Comparison of ENCODE assay signal across 8 cellular contexts in the genomic region with DNA sequence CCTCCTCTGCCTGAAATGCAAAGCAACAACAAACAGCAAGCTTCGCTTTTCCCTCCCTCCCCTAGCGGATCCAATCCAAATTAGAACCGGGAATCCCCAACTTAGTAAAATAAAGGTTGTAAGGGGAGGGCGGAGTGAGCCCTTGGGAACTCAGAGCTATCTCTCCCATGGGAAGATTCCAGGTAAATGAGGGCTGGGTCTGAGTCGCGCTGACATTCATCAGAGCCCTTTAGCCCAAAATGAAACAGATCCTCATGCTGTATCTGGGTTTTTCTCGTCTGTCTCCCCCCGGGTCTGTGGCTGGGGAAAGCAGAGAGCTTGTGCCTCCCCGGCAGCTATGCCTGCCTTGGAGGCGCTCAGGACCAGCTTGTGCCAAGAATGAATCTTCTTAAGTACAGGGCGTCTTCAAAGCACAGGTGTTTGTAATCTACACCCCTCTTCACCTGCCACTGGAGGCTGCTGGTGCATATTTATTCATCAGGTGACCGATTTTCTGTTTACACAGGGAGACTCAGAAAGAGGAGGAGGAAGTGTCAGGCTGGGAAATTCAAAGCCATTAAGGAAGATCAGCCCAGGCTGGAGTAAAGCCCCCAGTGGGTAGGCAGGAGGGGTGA. TPM values are rescaled to one million over a fixed set of nuclear protein-coding genes. Genes with fewer than 3 reads are reported as not detected.
DNase-seq lines count a peak whose midpoint lies in the region; ATAC-seq and TF ChIP-seq lines count a peak whose summit lies in the region.

No MANE protein-coding gene starts in this region.

- H3K27me3 ChIP-seq in ACC112 (ENCODE audit: insufficient read depth, low read length) (no peaks in the 10 kb centered on the region), H7 (ENCODE audit: control insufficient read depth, insufficient read depth, low read length) (no peaks in the 10 kb centered on the region; the same call in 1 of the 2 replicates), Panc1 (ENCODE audit: control insufficient read depth, insufficient read depth, low read length) (no peaks in the 10 kb centered on the region), rectal smooth muscle tissue (ENCODE audit: control insufficient read depth, insufficient read depth, low read length) (no peaks in the 10 kb centered on the region)

- POLR2A ChIA-PET in Panc1 (lab: Charles Lee), result interaction anchor here (0.7 kb wide), 1 partner anchor 105 kb away, joined by 3 read pairs; no protein-coding TSS in a partner anchor

- no peaks in the 10 kb centered on the region for H3K9me3 ChIP-seq in Panc1 (ENCODE audit: control insufficient read depth, insufficient read depth, low read depth, low read length)

- in situ Hi-C loops in Panc1 (cut with HindIII; ENCODE audit: low pct_unique_long_range_greater_than_20kb, low sequenced_read_pairs), result no loop called here

- H3K36me3 ChIP-seq in ACC112 (ENCODE audit: insufficient read depth, low read length) (no peaks in the 10 kb centered on the region), H7 (replicated peaks; ENCODE audit: control insufficient read depth, insufficient read depth, low read length) (no peaks in the 10 kb centered on the region), Panc1 (ENCODE audit: control insufficient read depth, insufficient read depth, low read length) (no peaks in the 10 kb centered on the region; the same call in 1 of the 2 replicates), rectal smooth muscle tissue (ENCODE audit: control insufficient read depth, insufficient read depth, low read length) (no peaks in the 10 kb centered on the region)

- peak overlapping the region; percentile 7; the same call in 1 of the 2 replicates for H3K27ac ChIP-seq in ACC112 (ENCODE audit: low read depth, low read length)
- peak overlapping the region; percentile 92 for H3K27ac ChIP-seq in Panc1 (ENCODE audit: low read length)
- H3K27ac ChIP-seq in rectal smooth muscle tissue (ENCODE audit: low read depth, low read length), result peak overlapping the region; percentile 80

- intact Hi-C loops in Panc1 (cut with micrococcal nuclease; ENCODE audit: unreplicated experiment), result loop anchor here (5.0 kb wide), 1 partner anchor 54 kb away; a partner anchor contains a TSS

- DNase-seq in H7 (no peak), Panc1 (ENCODE audit: low read depth, low spot score) (no peak), fibroblast of mammary gland (ENCODE audit: low read depth) (no peak), SKM-1 (lab: John Stamatoyannopoulos, UW; ENCODE audit: unreplicated experiment) (no peak)

- H3K4me1 ChIP-seq in ACC112 (ENCODE audit: control insufficient read depth, insufficient read depth, low read length, unreplicated experiment) (peaks cover 11% of the 10 kb centered on the region), Panc1 (ENCODE audit: control insufficient read depth, insufficient read depth, low read length) (peaks cover 35% of the 10 kb centered on the region), rectal smooth muscle tissue (ENCODE audit: control insufficient read depth, insufficient read depth, low read length) (peaks cover 16% of the 10 kb centered on the region)

- peak overlapping the region; percentile 32 for H3K9ac ChIP-seq in rectal smooth muscle tissue (ENCODE audit: low read length)

- peaks cover 49% of the 10 kb centered on the region for H3K79me2 ChIP-seq in ACC112 (ENCODE audit: control insufficient read depth, insufficient read depth, low read length, unreplicated experiment)

- ATAC-seq in Panc1, result no peak
- ATAC-seq in GM21825 (IDR thresholded peaks at IDR 0.05; ENCODE audit: unreplicated experiment), result no peak
- ATAC-seq in HG03108 (IDR thresholded peaks at IDR 0.05; ENCODE audit: unreplicated experiment), result no peak

- TF ChIP-seq CTCF in Panc1 (IDR thresholded peaks at IDR 0.05) (0 out of 2 replicates have a peak, but pooled peaks have one; percentile 12), fibroblast of mammary gland (conservative IDR thresholded peaks at IDR 0.05; ENCODE audit: control insufficient read depth, insufficient read depth, low read depth, low read length) (no peak)

- H2AFZ ChIP-seq in ACC112 (ENCODE audit: low read length, unreplicated experiment), result no peak overlapping the region

- CTCF ChIA-PET in Panc1 (lab: Charles Lee), result interaction anchor here (0.6 to 0.9 kb wide), 4 partner anchors 10 to 383 kb away, joined by 3 read pairs; no protein-coding TSS in a partner anchor

- BruUV-seq in Panc1 (replicated peaks; lab: Mats Ljungman, UMichigan), result no TSS peak

- H3K4me3 ChIP-seq in ACC112 (ENCODE audit: low read depth, low read length), result peak overlapping the region; percentile 88
- peak overlapping the region; percentile 10 for H3K4me3 ChIP-seq in H7 (ENCODE audit: insufficient read depth, low read depth, low read length)
- H3K4me3 ChIP-seq in Panc1 (ENCODE audit: low read depth in 2 of 2, low read length in 2 of 2), result peak overlapping the region; percentile 73 to 86
- H3K4me3 ChIP-seq in fibroblast of mammary gland (ENCODE audit: control insufficient read depth, low read depth, low read length), result peak overlapping the region; percentile 70
- peak overlapping the region; percentile 84 for H3K4me3 ChIP-seq in rectal smooth muscle tissue (ENCODE audit: low read length)

RNA-seq across cellular contexts. Expression of a gene that starts 55.0 kb away (rescaled TPM):
- total RNA-seq in H7 (2014; rRNA removed; shearing (Covaris generic)), result 52.5 and 73.6 TPM in 2 replicates
- 97.5 TPM for total RNA-seq in Panc1 (2021; ENCODE audit: unreplicated experiment)
- 79.9 TPM for polyA plus RNA-seq in Panc1 (2012; ENCODE audit: insufficient read length)

Comparison
In these comparisons a context has a peak if more than half of its experiments do, and no peak if none do; other contexts are left out.
1. H3K27ac ChIP-seq: peak in every context shown above with its lines; median percentile 92 in Panc1; 80 in rectal smooth muscle tissue; 7 in ACC112.
2. H3K4me3 ChIP-seq: peak in every context shown above with its lines; median percentile 88 in ACC112; 84 in rectal smooth muscle tissue; 80 in Panc1; 70 in fibroblast of mammary gland; 10 in H7.